ENCODE assay signal across 1 cellular context in genomic region chr12:132615579-132616066, GRCh38.
TF ChIP-seq lines count a peak whose summit lies in the region.

No MANE protein-coding gene starts in this region.

TF ChIP-seq in HepG2, 621 proteins besides CTCF, POLR2A, EP300 and RAD21:
- TF ChIP-seq NR2F6 (IDR thresholded peaks at IDR 0.05) (no peak), NR2F6 (CRISPR knock-in tag; IDR thresholded peaks at IDR 0.05) (no peak), MNT (IDR thresholded peaks at IDR 0.05) (peak; percentile 59), GABPB1 (CRISPR knock-in tag; IDR thresholded peaks at IDR 0.05) (no peak)
